ENCODE assay signal across 1 cellular context in genomic region chr19:1605236-1606137, GRCh38.
TF ChIP-seq lines count a peak whose summit lies in the region.

UQCR11 (minus strand) TSS chr19:1605462; CDS start chr19:1605409, 53 bp downstream.

TF ChIP-seq in K562, 482 proteins besides CTCF, POLR2A, EP300 and RAD21 (continued from another document and continues in another):
- TF ChIP-seq ARID3A (IDR thresholded peaks at IDR 0.05; ENCODE audit: borderline replicate concordance, low read depth, low read length) (0 out of 2 replicates have a peak, but pooled peaks have one; percentile 6), MIER1 (IDR thresholded peaks at IDR 0.05; ENCODE audit: low read depth) (no peak), CBFA2T3 (IDR thresholded peaks at IDR 0.05) (0 out of 2 replicates have a peak, but pooled peaks have one; percentile 15), JUND (IDR thresholded peaks at IDR 0.05; ENCODE audit: borderline replicate concordance, low read depth, low read length) (no peak; the same call in 1 of the 2 replicates), JUND (tag; IDR thresholded peaks at IDR 0.05; ENCODE audit: borderline replicate concordance, low read depth, low read length) (peak; percentile 56; the same call in 1 of the 3 replicates), ZNF766 (CRISPR knock-in tag; conservative IDR thresholded peaks at IDR 0.05) (0 out of 2 replicates have a peak, but pooled peaks have one; percentile 12), TEAD4 (IDR thresholded peaks at IDR 0.05; ENCODE audit: low read length) (peak; percentile 49; the same call in 1 of the 2 replicates), TEAD4 (CRISPR knock-in tag; IDR thresholded peaks at IDR 0.05; ENCODE audit: borderline replicate concordance) (no peak; the same call in 1 of the 2 replicates), HDAC1 (IDR thresholded peaks at IDR 0.05) (peak in 1 of 2 experiments; percentile 80; a peak in 2 of 4 replicates), GATAD2A (IDR thresholded peaks at IDR 0.05) (peak; percentile 14; the same call in 1 of the 2 replicates), HDAC2 (IDR thresholded peaks at IDR 0.05) (no peak), GTF2F1 (IDR thresholded peaks at IDR 0.05; ENCODE audit: low read depth, low read length) (no peak), RAD51 (IDR thresholded peaks at IDR 0.05; ENCODE audit: borderline replicate concordance, low read depth) (peak; percentile 95), RBM17 (IDR thresholded peaks at IDR 0.05; ENCODE audit: borderline replicate concordance, low read depth, low read length) (no peak), CTBP1 (IDR thresholded peaks at IDR 0.05; ENCODE audit: borderline replicate concordance) (peak; percentile 86), HCFC1 (IDR thresholded peaks at IDR 0.05; ENCODE audit: low read depth, low read length) (peak; percentile 29; the same call in 1 of the 2 replicates), BRD4 (IDR thresholded peaks at IDR 0.05) (peak; percentile 24; the same call in 1 of the 2 replicates), ELF4 (CRISPR knock-in tag; IDR thresholded peaks at IDR 0.05) (peak; percentile 68; the same call in 1 of the 2 replicates), SUPT5H (IDR thresholded peaks at IDR 0.05) (peak; percentile 65), NR2C2 (CRISPR knock-in tag; IDR thresholded peaks at IDR 0.05) (no peak), NR2C2 (tag; IDR thresholded peaks at IDR 0.05) (peak; percentile 94), PRPF4 (IDR thresholded peaks at IDR 0.05; ENCODE audit: insufficient read depth, low read depth, low read length, poor library complexity, severe bottlenecking) (no peak), LARP7 (IDR thresholded peaks at IDR 0.05) (peak; percentile 57; the same call in 1 of the 2 replicates), KAT7 (CRISPR knock-in tag; IDR thresholded peaks at IDR 0.05; ENCODE audit: borderline replicate concordance) (peak; percentile 34; the same call in 1 of the 2 replicates), RFX1 (IDR thresholded peaks at IDR 0.05) (peak; percentile 81), NBN (IDR thresholded peaks at IDR 0.05; ENCODE audit: low read depth) (peak; percentile 79; the same call in 1 of the 2 replicates), HNRNPLL (IDR thresholded peaks at IDR 0.05; ENCODE audit: low read depth, low read length, poor library complexity, severe bottlenecking) (peak; percentile 3), MCM7 (IDR thresholded peaks at IDR 0.05) (no peak), MXI1 (IDR thresholded peaks at IDR 0.05; ENCODE audit: low read depth, low read length) (peak; percentile 82; the same call in 1 of the 2 replicates), CBX1 (IDR thresholded peaks at IDR 0.05; ENCODE audit: low read depth) (no peak), FOXK2 (conservative IDR thresholded peaks at IDR 0.05 in 1 of 2, IDR thresholded peaks at IDR 0.05 in 1 of 2; ENCODE audit: low read depth in 2 of 2) (peak; percentile 32 to 40; a peak in 2 of 4 replicates), CEBPZ (IDR thresholded peaks at IDR 0.05; ENCODE audit: borderline replicate concordance, low read depth, low read length) (no peak), ATF7 (IDR thresholded peaks at IDR 0.05) (peak; percentile 54; the same call in 1 of the 2 replicates), THAP7 (CRISPR knock-in tag; IDR thresholded peaks at IDR 0.05) (no peak), ELF1 (tag; IDR thresholded peaks at IDR 0.05) (peak; percentile 96), BHLHE40 (IDR thresholded peaks at IDR 0.05; ENCODE audit: low read length) (peak; percentile 18; the same call in 1 of the 2 replicates), RB1 (IDR thresholded peaks at IDR 0.05; ENCODE audit: low read depth) (peak; percentile 56), E2F3 (CRISPR knock-in tag; IDR thresholded peaks at IDR 0.05) (0 out of 2 replicates have a peak, but pooled peaks have one; percentile 27), ZNF79 (CRISPR knock-in tag; IDR thresholded peaks at IDR 0.05; ENCODE audit: low read depth) (no peak), NR2C1 (IDR thresholded peaks at IDR 0.05) (0 out of 2 replicates have a peak, but pooled peaks have one; percentile 60), NR2C1 (tag; IDR thresholded peaks at IDR 0.05) (0 out of 2 replicates have a peak, but pooled peaks have one; percentile 13)
- TF ChIP-seq, protein P1, sequence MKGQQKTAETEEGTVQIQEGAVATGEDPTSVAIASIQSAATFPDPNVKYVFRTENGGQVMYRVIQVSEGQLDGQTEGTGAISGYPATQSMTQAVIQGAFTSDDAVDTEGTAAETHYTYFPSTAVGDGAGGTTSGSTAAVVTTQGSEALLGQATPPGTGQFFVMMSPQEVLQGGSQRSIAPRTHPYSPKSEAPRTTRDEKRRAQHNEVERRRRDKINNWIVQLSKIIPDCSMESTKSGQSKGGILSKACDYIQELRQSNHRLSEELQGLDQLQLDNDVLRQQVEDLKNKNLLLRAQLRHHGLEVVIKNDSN (CRISPR knock-in tag; IDR thresholded peaks at IDR 0.05), result peak; percentile 96
- TF ChIP-seq, protein P2, sequence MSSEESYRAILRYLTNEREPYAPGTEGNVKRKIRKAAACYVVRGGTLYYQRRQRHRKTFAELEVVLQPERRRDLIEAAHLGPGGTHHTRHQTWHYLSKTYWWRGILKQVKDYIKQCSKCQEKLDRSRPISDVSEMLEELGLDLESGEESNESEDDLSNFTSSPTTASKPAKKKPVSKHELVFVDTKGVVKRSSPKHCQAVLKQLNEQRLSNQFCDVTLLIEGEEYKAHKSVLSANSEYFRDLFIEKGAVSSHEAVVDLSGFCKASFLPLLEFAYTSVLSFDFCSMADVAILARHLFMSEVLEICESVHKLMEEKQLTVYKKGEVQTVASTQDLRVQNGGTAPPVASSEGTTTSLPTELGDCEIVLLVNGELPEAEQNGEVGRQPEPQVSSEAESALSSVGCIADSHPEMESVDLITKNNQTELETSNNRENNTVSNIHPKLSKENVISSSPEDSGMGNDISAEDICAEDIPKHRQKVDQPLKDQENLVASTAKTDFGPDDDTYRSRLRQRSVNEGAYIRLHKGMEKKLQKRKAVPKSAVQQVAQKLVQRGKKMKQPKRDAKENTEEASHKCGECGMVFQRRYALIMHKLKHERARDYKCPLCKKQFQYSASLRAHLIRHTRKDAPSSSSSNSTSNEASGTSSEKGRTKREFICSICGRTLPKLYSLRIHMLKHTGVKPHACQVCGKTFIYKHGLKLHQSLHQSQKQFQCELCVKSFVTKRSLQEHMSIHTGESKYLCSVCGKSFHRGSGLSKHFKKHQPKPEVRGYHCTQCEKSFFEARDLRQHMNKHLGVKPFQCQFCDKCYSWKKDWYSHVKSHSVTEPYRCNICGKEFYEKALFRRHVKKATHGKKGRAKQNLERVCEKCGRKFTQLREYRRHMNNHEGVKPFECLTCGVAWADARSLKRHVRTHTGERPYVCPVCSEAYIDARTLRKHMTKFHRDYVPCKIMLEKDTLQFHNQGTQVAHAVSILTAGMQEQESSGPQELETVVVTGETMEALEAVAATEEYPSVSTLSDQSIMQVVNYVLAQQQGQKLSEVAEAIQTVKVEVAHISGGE (CRISPR knock-in tag; IDR thresholded peaks at IDR 0.05), result peak in 1 of 3 experiments; percentile 93; a peak in 3 of 6 replicates
- TF ChIP-seq, protein P3, sequence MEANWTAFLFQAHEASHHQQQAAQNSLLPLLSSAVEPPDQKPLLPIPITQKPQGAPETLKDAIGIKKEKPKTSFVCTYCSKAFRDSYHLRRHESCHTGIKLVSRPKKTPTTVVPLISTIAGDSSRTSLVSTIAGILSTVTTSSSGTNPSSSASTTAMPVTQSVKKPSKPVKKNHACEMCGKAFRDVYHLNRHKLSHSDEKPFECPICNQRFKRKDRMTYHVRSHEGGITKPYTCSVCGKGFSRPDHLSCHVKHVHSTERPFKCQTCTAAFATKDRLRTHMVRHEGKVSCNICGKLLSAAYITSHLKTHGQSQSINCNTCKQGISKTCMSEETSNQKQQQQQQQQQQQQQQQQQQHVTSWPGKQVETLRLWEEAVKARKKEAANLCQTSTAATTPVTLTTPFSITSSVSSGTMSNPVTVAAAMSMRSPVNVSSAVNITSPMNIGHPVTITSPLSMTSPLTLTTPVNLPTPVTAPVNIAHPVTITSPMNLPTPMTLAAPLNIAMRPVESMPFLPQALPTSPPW (CRISPR knock-in tag; IDR thresholded peaks at IDR 0.05), result peak; percentile 99
- TF ChIP-seq, protein P4, sequence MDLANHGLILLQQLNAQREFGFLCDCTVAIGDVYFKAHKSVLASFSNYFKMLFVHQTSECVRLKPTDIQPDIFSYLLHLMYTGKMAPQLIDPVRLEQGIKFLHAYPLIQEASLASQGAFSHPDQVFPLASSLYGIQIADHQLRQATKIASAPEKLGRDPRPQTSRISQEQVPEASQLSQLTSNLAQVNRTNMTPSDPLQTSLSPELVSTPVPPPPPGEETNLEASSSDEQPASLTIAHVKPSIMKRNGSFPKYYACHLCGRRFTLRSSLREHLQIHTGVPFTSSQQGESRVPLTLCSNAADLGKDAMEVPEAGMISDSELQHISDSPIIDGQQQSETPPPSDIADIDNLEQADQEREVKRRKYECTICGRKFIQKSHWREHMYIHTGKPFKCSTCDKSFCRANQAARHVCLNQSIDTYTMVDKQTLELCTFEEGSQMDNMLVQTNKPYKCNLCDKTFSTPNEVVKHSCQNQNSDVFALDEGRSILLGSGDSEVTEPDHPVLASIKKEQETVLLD (IDR thresholded peaks at IDR 0.05), result peak; percentile 71; the same call in 1 of the 2 replicates
- TF ChIP-seq, protein P5, sequence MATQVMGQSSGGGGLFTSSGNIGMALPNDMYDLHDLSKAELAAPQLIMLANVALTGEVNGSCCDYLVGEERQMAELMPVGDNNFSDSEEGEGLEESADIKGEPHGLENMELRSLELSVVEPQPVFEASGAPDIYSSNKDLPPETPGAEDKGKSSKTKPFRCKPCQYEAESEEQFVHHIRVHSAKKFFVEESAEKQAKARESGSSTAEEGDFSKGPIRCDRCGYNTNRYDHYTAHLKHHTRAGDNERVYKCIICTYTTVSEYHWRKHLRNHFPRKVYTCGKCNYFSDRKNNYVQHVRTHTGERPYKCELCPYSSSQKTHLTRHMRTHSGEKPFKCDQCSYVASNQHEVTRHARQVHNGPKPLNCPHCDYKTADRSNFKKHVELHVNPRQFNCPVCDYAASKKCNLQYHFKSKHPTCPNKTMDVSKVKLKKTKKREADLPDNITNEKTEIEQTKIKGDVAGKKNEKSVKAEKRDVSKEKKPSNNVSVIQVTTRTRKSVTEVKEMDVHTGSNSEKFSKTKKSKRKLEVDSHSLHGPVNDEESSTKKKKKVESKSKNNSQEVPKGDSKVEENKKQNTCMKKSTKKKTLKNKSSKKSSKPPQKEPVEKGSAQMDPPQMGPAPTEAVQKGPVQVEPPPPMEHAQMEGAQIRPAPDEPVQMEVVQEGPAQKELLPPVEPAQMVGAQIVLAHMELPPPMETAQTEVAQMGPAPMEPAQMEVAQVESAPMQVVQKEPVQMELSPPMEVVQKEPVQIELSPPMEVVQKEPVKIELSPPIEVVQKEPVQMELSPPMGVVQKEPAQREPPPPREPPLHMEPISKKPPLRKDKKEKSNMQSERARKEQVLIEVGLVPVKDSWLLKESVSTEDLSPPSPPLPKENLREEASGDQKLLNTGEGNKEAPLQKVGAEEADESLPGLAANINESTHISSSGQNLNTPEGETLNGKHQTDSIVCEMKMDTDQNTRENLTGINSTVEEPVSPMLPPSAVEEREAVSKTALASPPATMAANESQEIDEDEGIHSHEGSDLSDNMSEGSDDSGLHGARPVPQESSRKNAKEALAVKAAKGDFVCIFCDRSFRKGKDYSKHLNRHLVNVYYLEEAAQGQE (CRISPR knock-in tag; IDR thresholded peaks at IDR 0.05; ENCODE audit: low read depth), result 0 out of 2 replicates have a peak, but pooled peaks have one; percentile 57
